8 cellular contexts compared by ENCODE assay signal in the genomic region with DNA sequence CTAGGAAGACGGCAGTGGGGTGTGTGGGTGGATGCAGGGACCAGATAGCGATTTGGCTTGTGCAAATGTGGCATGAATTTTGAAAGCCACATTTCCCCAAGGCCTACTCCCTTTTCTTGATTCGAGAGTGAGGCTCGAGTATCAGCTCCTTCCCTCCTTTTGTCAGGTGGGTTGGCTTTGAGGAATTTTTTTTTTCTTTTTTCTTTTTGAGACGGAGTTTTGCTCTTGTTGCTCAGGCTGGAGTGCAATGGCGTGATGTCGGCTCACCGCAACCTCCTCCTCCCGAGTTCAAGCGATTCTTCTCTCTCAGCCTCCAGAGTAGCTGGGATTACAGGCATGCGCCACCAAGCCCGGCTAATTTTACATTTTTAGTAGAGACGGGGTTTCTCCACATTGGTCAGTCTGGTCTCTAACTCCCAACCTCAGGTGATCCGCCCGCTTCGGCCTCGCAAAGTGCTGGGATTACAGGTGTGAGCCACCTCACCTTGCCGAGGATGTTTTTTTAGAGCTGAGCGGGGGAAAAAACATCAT.
DNase-seq lines count a peak whose midpoint lies in the region; ATAC-seq and TF ChIP-seq lines count a peak whose summit lies in the region.
"Not testable (repeated sequence)": the region's sequence is repeated elsewhere in the genome, so short reads cannot be mapped to it uniquely, and the experiment has no call there.

No MANE protein-coding gene starts in this region.

- CTCF ChIA-PET in HCT116 (lab: Charles Lee): not testable (repeated sequence)

- H3K4ac ChIP-seq in mesendoderm (ENCODE audit: low read depth, low read length): not testable (repeated sequence)

- not testable (repeated sequence) for TF ChIP-seq POLR2A in HCT116 (IDR thresholded peaks at IDR 0.05; ENCODE audit: borderline replicate concordance, extremely low read depth, insufficient read depth, insufficient read length); Peyer's patch (IDR thresholded peaks at IDR 0.05); upper lobe of left lung (IDR thresholded peaks at IDR 0.05)

- POLR2A ChIA-PET in HCT116 (lab: Charles Lee): not testable (repeated sequence)

- not testable (repeated sequence) for H3K27me3 Mint-ChIP-seq in activated T-helper 1 cell treated with anti-CD3 and anti-CD28 coated beads, Interleukin-12 subunit alpha, Interleukin-12 subunit beta, Interleukin-2, Interleukin-4 antibody, amounts not matched to agents 30 ng/mL and 10 ng/mL and 1 ng/mL, durations not matched to agents 14 hours and 24 hours and 36 hours (ENCODE audit: insufficient read depth); chondrocyte (ENCODE audit: low read depth)

- ATAC-seq in HCT116; upper lobe of left lung (ENCODE audit: low FRiP score in 2 of 2): not testable (repeated sequence)

- RAD21 ChIA-PET in HCT116 (lab: Charles Lee; ENCODE audit: low non-redundant PET in 1 of 2, low total read pairs in 2 of 2, uncharacterized antibody in 2 of 2, unreplicated experiment in 2 of 2): not testable (repeated sequence)

- H4K20me1 ChIP-seq in HCT116 (ENCODE audit: insufficient read depth): not testable (repeated sequence)

- H2BK120ac ChIP-seq in mesendoderm (ENCODE audit: low read depth, low read length): not testable (repeated sequence)

- H3K4me3 ChIP-seq in HCT116 (replicated peaks in 1 of 2; ENCODE audit: low read depth in 1 of 2, low read length in 2 of 2) (peak overlapping the region; percentile 40 to 54; a peak in 3 of 4 replicates), Peyer's patch (peak overlapping the region; percentile 57 to 69 (median 62)), cardiac muscle cell (peak overlapping the region; percentile 81), mesendoderm (ENCODE audit: low read length) (peak overlapping the region; percentile 32), retinal pigment epithelial cell (ENCODE audit: low read length) (peak overlapping the region; percentile 60), upper lobe of left lung (peak overlapping the region in 3 of 4 donors; percentile 50 to 61 (median 55))

- not testable (repeated sequence) for TF ChIP-seq EP300 in upper lobe of left lung (IDR thresholded peaks at IDR 0.05)

- not testable (repeated sequence) for H3K36me3 ChIP-seq in HCT116 (ENCODE audit: control insufficient read depth in 1 of 2, insufficient read depth in 2 of 2, low read length in 2 of 2); Peyer's patch; cardiac muscle cell; mesendoderm (ENCODE audit: control insufficient read depth, insufficient read depth, low read length); upper lobe of left lung

- not testable (repeated sequence) for H2BK15ac ChIP-seq in mesendoderm (replicated peaks; ENCODE audit: low read depth)

- not testable (repeated sequence) for H2AFZ ChIP-seq in HCT116 (ENCODE audit: low read depth, low read length, poor library complexity, severe bottlenecking)

- not testable (repeated sequence) for H4K8ac ChIP-seq in mesendoderm (ENCODE audit: low read depth, low read length)

- H2AK5ac ChIP-seq in mesendoderm (ENCODE audit: low read length): not testable (repeated sequence)

- H3K4me1 ChIP-seq in HCT116 (ENCODE audit: control insufficient read depth in 1 of 2, insufficient read depth in 2 of 2, low read length in 2 of 2) (peaks cover 0 to 13% of the 10 kb centered on the region in 2 experiments; a peak in 1 of 4 replicates), upper lobe of left lung (peaks cover 6 to 20% (median 9%) of the 10 kb centered on the region in 4 donors)
- H3K4me1 ChIP-seq in Peyer's patch; cardiac muscle cell (ENCODE audit: low read depth); mesendoderm (ENCODE audit: control insufficient read depth, low read depth, low read length): not testable (repeated sequence)

- H3K27me3 ChIP-seq in HCT116 (ENCODE audit: insufficient read depth, low read length); Peyer's patch; cardiac muscle cell; mesendoderm (ENCODE audit: insufficient read depth, low read length, poor library complexity); upper lobe of left lung: not testable (repeated sequence)

- not testable (repeated sequence) for H3K79me2 ChIP-seq in HCT116 (ENCODE audit: insufficient read depth, low read length); mesendoderm (ENCODE audit: control insufficient read depth, insufficient read depth, low read length)

- not testable (repeated sequence) for TF ChIP-seq RAD21 in HCT116 (IDR thresholded peaks at IDR 0.05; ENCODE audit: low read depth)

- peaks cover 74% of the 10 kb centered on the region for H3K4me1 Mint-ChIP-seq in activated T-helper 1 cell treated with anti-CD3 and anti-CD28 coated beads, Interleukin-12 subunit alpha, Interleukin-12 subunit beta, Interleukin-2, Interleukin-4 antibody, amounts not matched to agents 30 ng/mL and 10 ng/mL and 1 ng/mL, durations not matched to agents 14 hours and 24 hours and 36 hours (ENCODE audit: low read depth)
- H3K4me1 Mint-ChIP-seq in chondrocyte (ENCODE audit: low read depth): not testable (repeated sequence)

- H3K27ac ChIP-seq in HCT116 (ENCODE audit: low read depth, low read length): peak overlapping the region; percentile 55; the same call in 1 of the 2 replicates
- H3K27ac ChIP-seq in Peyer's patch: peak overlapping the region; percentile 80 to 91 (median 84)
- not testable (repeated sequence) for H3K27ac ChIP-seq in cardiac muscle cell; mesendoderm (ENCODE audit: low read depth, low read length)
- peak overlapping the region in 1 of 4 donors; percentile 69 for H3K27ac ChIP-seq in upper lobe of left lung

- H2BK5ac ChIP-seq in mesendoderm (ENCODE audit: low read length): not testable (repeated sequence)

- peak overlapping the region; percentile 96 for H3K4me3 Mint-ChIP-seq in activated T-helper 1 cell treated with anti-CD3 and anti-CD28 coated beads, Interleukin-12 subunit alpha, Interleukin-12 subunit beta, Interleukin-2, Interleukin-4 antibody, amounts not matched to agents 30 ng/mL and 10 ng/mL and 1 ng/mL, durations not matched to agents 14 hours and 24 hours and 36 hours
- peak overlapping the region; percentile 86 for H3K4me3 Mint-ChIP-seq in chondrocyte (ENCODE audit: unreplicated experiment)

- peak overlapping the region; percentile 82 for H3K56ac ChIP-seq in mesendoderm (ENCODE audit: low read length)

- intact Hi-C loops in HCT116 (cut with micrococcal nuclease): loop anchor here (2.0 to 5.0 kb wide), 2 partner anchors 15 to 38 kb away; no protein-coding TSS in a partner anchor
- intact Hi-C loops in activated T-helper 1 cell treated with anti-CD3 and anti-CD28 coated beads, Interleukin-12 subunit alpha, Interleukin-12 subunit beta, Interleukin-2, Interleukin-4 antibody, amounts not matched to agents 30 ng/mL and 10 ng/mL and 1 ng/mL, durations not matched to agents 14 hours and 24 hours and 36 hours (cut with micrococcal nuclease): loop anchor here (1.0 kb wide), 1 partner anchor 9 kb away; no protein-coding TSS in a partner anchor

- peak overlapping the region; percentile 96 for H3K27ac Mint-ChIP-seq in activated T-helper 1 cell treated with anti-CD3 and anti-CD28 coated beads, Interleukin-12 subunit alpha, Interleukin-12 subunit beta, Interleukin-2, Interleukin-4 antibody, amounts not matched to agents 30 ng/mL and 10 ng/mL and 1 ng/mL, durations not matched to agents 14 hours and 24 hours and 36 hours
- H3K27ac Mint-ChIP-seq in chondrocyte (ENCODE audit: unreplicated experiment): not testable (repeated sequence)

- peak overlapping the region; percentile 72 for H3K4me2 ChIP-seq in HCT116 (ENCODE audit: low read length)
- peak overlapping the region; percentile 70 for H3K4me2 ChIP-seq in mesendoderm (ENCODE audit: low read length)

- not testable (repeated sequence) for H3K9me3 ChIP-seq in HCT116 (ENCODE audit: control insufficient read depth in 1 of 2, insufficient read depth in 1 of 2, low read depth in 1 of 2, low read length in 2 of 2); Peyer's patch; cardiac muscle cell (ENCODE audit: low read depth); upper lobe of left lung

- H3K18ac ChIP-seq in mesendoderm (ENCODE audit: low read length): peak overlapping the region; percentile 63

- not testable (repeated sequence) for DNase-seq in HCT116 (ENCODE audit: low read depth, low spot score); Peyer's patch; activated T-helper 1 cell treated with anti-CD3 and anti-CD28 coated beads, Interleukin-12 subunit alpha, Interleukin-12 subunit beta, Interleukin-2, Interleukin-4 antibody, amounts not matched to agents 30 ng/mL and 10 ng/mL and 1 ng/mL, durations not matched to agents 14 hours and 24 hours and 36 hours (ENCODE audit: low spot score); chondrocyte (ENCODE audit: low spot score); cardiac muscle cell (ENCODE audit: low read depth in 1 of 2, low spot score in 1 of 2); mesendoderm; retinal pigment epithelial cell (ENCODE audit: low read depth)
- peak in 1 of 2 donors; percentile 12 for DNase-seq in upper lobe of left lung

- not testable (repeated sequence) for H3K9me3 Mint-ChIP-seq in activated T-helper 1 cell treated with anti-CD3 and anti-CD28 coated beads, Interleukin-12 subunit alpha, Interleukin-12 subunit beta, Interleukin-2, Interleukin-4 antibody, amounts not matched to agents 30 ng/mL and 10 ng/mL and 1 ng/mL, durations not matched to agents 14 hours and 24 hours and 36 hours; chondrocyte (ENCODE audit: low read depth)

- peak overlapping the region; percentile 50 for H3K9ac ChIP-seq in HCT116 (ENCODE audit: low read length)
- peak overlapping the region; percentile 82 for H3K9ac ChIP-seq in mesendoderm (ENCODE audit: low read length)

- H3K36me3 Mint-ChIP-seq in activated T-helper 1 cell treated with anti-CD3 and anti-CD28 coated beads, Interleukin-12 subunit alpha, Interleukin-12 subunit beta, Interleukin-2, Interleukin-4 antibody, amounts not matched to agents 30 ng/mL and 10 ng/mL and 1 ng/mL, durations not matched to agents 14 hours and 24 hours and 36 hours (ENCODE audit: low read depth); chondrocyte (ENCODE audit: low read depth): not testable (repeated sequence)

- BruUV-seq in HCT116 (replicated peaks; lab: Mats Ljungman, UMichigan): TSS peak; percentile 56

- WGBS in mesendoderm (ENCODE audit: extremely low coverage, insufficient coverage, low lambda C conversion rate): no CpG with 5 or more reads among the region's 19 CpGs
- WGBS in upper lobe of left lung, 2 donors: 62 to 64% methylated on average over 19 of the region's 19 CpGs

- H3K79me1 ChIP-seq in mesendoderm (ENCODE audit: low read length): not testable (repeated sequence)

- not testable (repeated sequence) for H3K23ac ChIP-seq in mesendoderm (ENCODE audit: low read length)

- not testable (repeated sequence) for H4K5ac ChIP-seq in mesendoderm (ENCODE audit: low read length)

- TF ChIP-seq CTCF in HCT116 (IDR thresholded peaks at IDR 0.05 in 2 of 3, conservative IDR thresholded peaks at IDR 0.05 in 1 of 3; ENCODE audit: borderline replicate concordance in 1 of 3, insufficient read depth in 1 of 3, low read depth in 2 of 3, low read length in 2 of 3); Peyer's patch (IDR thresholded peaks at IDR 0.05); chondrocyte (IDR thresholded peaks at IDR 0.05); cardiac muscle cell (IDR thresholded peaks at IDR 0.05; ENCODE audit: low read depth, low read length); retinal pigment epithelial cell (conservative IDR thresholded peaks at IDR 0.05; ENCODE audit: low read depth, low read length); upper lobe of left lung (IDR thresholded peaks at IDR 0.05): not testable (repeated sequence)

- H3K9me2 ChIP-seq in HCT116 (ENCODE audit: insufficient read depth): not testable (repeated sequence)
